22 cellular contexts compared by ENCODE assay signal in genomic region chr5:135329913-135330797, GRCh38.
A peak's percentile ranks its signal among the peaks of the same experiment; 100 is the strongest.
DNase-seq lines count a peak whose midpoint lies in the region; ATAC-seq and TF ChIP-seq lines count a peak whose summit lies in the region.
"Had no signal": no experiment of that assay in that cellular context is flagged by ENCODE, and none has a peak within 500 bp of the region (broad histone marks: within the 10 kb centered on the region; RNA-seq: fewer than 3 reads in every experiment).

No MANE protein-coding gene starts in this region.

- peaks cover 43% of the 10 kb centered on the region for H3K36me3 Mint-ChIP-seq in stimulated activated effector memory CD8-positive, alpha-beta T cell treated with anti-CD3 and anti-CD28 coated beads, Interleukin-12 subunit alpha, Interleukin-12 subunit beta, amount 100 ng/mL, for 72 hours

- no peak for TF ChIP-seq EP300 in gastroesophageal sphincter (IDR thresholded peaks at IDR 0.05)

- no peaks in the 10 kb centered on the region for H3K9me3 Mint-ChIP-seq in stimulated activated effector memory CD8-positive, alpha-beta T cell treated with anti-CD3 and anti-CD28 coated beads, Interleukin-12 subunit alpha, Interleukin-12 subunit beta, amount 100 ng/mL, for 72 hours
- H3K9me3 Mint-ChIP-seq: naive thymus-derived CD4-positive, alpha-beta T cell had no signal

- H3K4me1 ChIP-seq in esophagus (ENCODE audit: control insufficient read depth in 2 of 2, insufficient read depth in 2 of 2, low read length in 1 of 2) (peaks cover 3 to 17% of the 10 kb centered on the region in 2 donors), gastroesophageal sphincter (peaks cover 0 to 53% (median 0%) of the 10 kb centered on the region in 3 donors)
- H3K4me1 ChIP-seq: BLaER1, body of pancreas, heart left ventricle, left lung, Peyer's patch, uterus had no signal

- H3K27me3 ChIP-seq in esophagus (ENCODE audit: control insufficient read depth in 1 of 2, insufficient read depth in 2 of 2, low read length in 2 of 2) (no peaks in the 10 kb centered on the region), gastroesophageal sphincter (no peaks in the 10 kb centered on the region)
- H3K27me3 ChIP-seq: BLaER1, body of pancreas, heart left ventricle, left lung, ovary, Peyer's patch, SJCRH30, uterus had no signal

- H3K36me3 ChIP-seq in KOPT-K1 (ENCODE audit: insufficient read depth, low read length) (peaks cover 61% of the 10 kb centered on the region), esophagus (ENCODE audit: control insufficient read depth in 2 of 2, insufficient read depth in 2 of 2, low read length in 1 of 2) (peaks cover 3 to 11% of the 10 kb centered on the region in 2 donors), gastroesophageal sphincter (peaks cover 0 to 40% of the 10 kb centered on the region in 2 donors)
- H3K36me3 ChIP-seq: ovary, SJCRH30, uterus had no signal

- peak; percentile 41 for DNase-seq in activated effector memory CD4-positive, alpha-beta T cell treated with anti-CD3 and anti-CD28 coated beads, Interleukin-2, amount 50 U/mL, for 16 hours
- no peak for DNase-seq in activated effector memory CD4-positive, alpha-beta T cell treated with Interleukin-2 at 50 U/mL for 16 hours
- no peak for DNase-seq in stimulated activated effector memory CD8-positive, alpha-beta T cell treated with anti-CD3 and anti-CD28 coated beads, Interleukin-12 subunit alpha, Interleukin-12 subunit beta, amount 100 ng/mL, for 72 hours (ENCODE audit: low spot score in 2 of 2)
- DNase-seq: activated CD8-positive, alpha-beta memory T cell treated with anti-CD3 and anti-CD28 coated beads, Interleukin-2, amount 50 U/mL, for 4 hours; body of pancreas; H7; heart left ventricle; left lung; MM.1S; naive thymus-derived CD4-positive, alpha-beta T cell; NCI-H1436 treated with DMSO at 0.1 percent for 48 hours; NCI-H2171; ovary; uterus had no signal

- WGBS in esophagus, 2 donors, result 63 to 72% methylated on average over 18 of the region's 18 CpGs
- 86 to 100% methylated on average over 1 to 7 of the region's 18 CpGs for WGBS in gastroesophageal sphincter (ENCODE audit: low coverage in 1 of 2), 2 donors

- H3K4me1 Mint-ChIP-seq in stimulated activated effector memory CD8-positive, alpha-beta T cell treated with anti-CD3 and anti-CD28 coated beads, Interleukin-12 subunit alpha, Interleukin-12 subunit beta, amount 100 ng/mL, for 72 hours, result peaks cover 4% of the 10 kb centered on the region

- H3K9me3 ChIP-seq in KOPT-K1 (ENCODE audit: insufficient read depth, low read length, poor library complexity, severe bottlenecking) (no peaks in the 10 kb centered on the region), esophagus (ENCODE audit: control insufficient read depth in 2 of 2, insufficient read depth in 1 of 2, low read depth in 1 of 2, low read length in 1 of 2) (no peaks in the 10 kb centered on the region), gastroesophageal sphincter (no peaks in the 10 kb centered on the region)
- H3K9me3 ChIP-seq: BLaER1, body of pancreas, heart left ventricle, left lung, ovary, Peyer's patch, SJCRH30, uterus had no signal

- H3K4me3 Mint-ChIP-seq in stimulated activated effector memory CD8-positive, alpha-beta T cell treated with anti-CD3 and anti-CD28 coated beads, Interleukin-12 subunit alpha, Interleukin-12 subunit beta, amount 100 ng/mL, for 72 hours, result no peak overlapping the region
- H3K4me3 Mint-ChIP-seq: naive thymus-derived CD4-positive, alpha-beta T cell had no signal

- no peak for TF ChIP-seq CTCF in gastroesophageal sphincter (IDR thresholded peaks at IDR 0.05)

- H3K27ac ChIP-seq in KOPT-K1 (ENCODE audit: low read depth, low read length, poor library complexity, severe bottlenecking) (peak overlapping the region; percentile 1), esophagus (ENCODE audit: low read depth in 2 of 2, low read length in 1 of 2) (peak overlapping the region; percentile 82 to 89), gastroesophageal sphincter (no peak overlapping the region)
- H3K27ac ChIP-seq: BLaER1, body of pancreas, heart left ventricle, left lung, ovary, Peyer's patch, SJCRH30, uterus had no signal

- no peak overlapping the region for H3K4me3 ChIP-seq in esophagus (ENCODE audit: low read depth in 1 of 2, low read length in 2 of 2)
- H3K4me3 ChIP-seq in gastroesophageal sphincter, result no peak overlapping the region
- H3K4me3 ChIP-seq: BLaER1, body of pancreas, heart left ventricle, left lung, ovary, Peyer's patch, SJCRH30, uterus had no signal

- H3K27ac Mint-ChIP-seq in stimulated activated effector memory CD8-positive, alpha-beta T cell treated with anti-CD3 and anti-CD28 coated beads, Interleukin-12 subunit alpha, Interleukin-12 subunit beta, amount 100 ng/mL, for 72 hours, result peak overlapping the region; percentile 53

- TF ChIP-seq POLR2A in gastroesophageal sphincter (IDR thresholded peaks at IDR 0.05), result no peak

- ATAC-seq in stimulated activated effector memory CD8-positive, alpha-beta T cell treated with anti-CD3 and anti-CD28 coated beads, Interleukin-12 subunit alpha, Interleukin-12 subunit beta, amount 100 ng/mL, for 72 hours, result no peak
- ATAC-seq in GM18861 (IDR thresholded peaks at IDR 0.05; ENCODE audit: unreplicated experiment), result no peak
- no peak for ATAC-seq in HG02840 (IDR thresholded peaks at IDR 0.05; ENCODE audit: low FRiP score, unreplicated experiment)
- ATAC-seq in gastroesophageal sphincter, result no peak
- ATAC-seq: body of pancreas; heart left ventricle; left lung; naive thymus-derived CD4-positive, alpha-beta T cell had no signal

Comparison
In these comparisons a context has a peak if more than half of its experiments do, and no peak if none do; other contexts are left out.
1. H3K27ac ChIP-seq: peak in KOPT-K1 (single experiment) and esophagus (2 of 2); none in gastroesophageal sphincter (0 of 4).